ENCODE assay signal across 9 cellular contexts in the genomic region with DNA sequence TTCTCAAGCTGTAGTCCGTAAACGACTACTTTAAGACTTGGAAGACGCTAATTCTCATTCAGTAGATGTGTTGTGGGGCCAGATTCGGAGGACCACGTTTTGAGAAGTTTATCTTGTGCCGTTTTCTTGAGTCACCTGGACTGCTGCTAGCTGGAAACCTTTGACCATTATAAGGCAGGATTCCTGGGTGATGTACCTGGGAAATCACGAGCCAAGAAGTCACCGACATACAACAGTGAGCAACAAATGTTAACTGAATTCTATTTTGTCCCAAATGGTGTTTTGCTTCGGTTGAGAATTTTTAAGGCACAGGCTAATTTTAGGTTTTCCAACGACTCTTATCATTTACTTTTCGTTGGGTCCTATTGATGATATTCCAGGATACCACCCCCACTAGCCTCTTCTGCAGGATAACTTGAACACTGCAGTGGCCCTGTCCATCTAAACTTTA.
DNase-seq lines count a peak whose midpoint lies in the region; ATAC-seq, FAIRE-seq and TF ChIP-seq lines count a peak whose summit lies in the region.
"Had no signal": no experiment of that assay in that cellular context is flagged by ENCODE, and none has a peak within 500 bp of the region (broad histone marks: within the 10 kb centered on the region; RNA-seq: fewer than 3 reads in every experiment).

No MANE protein-coding gene starts in this region.

- H3K4me3 ChIP-seq in OCI-LY7 (ENCODE audit: low read depth, low read length, poor library complexity, severe bottlenecking) (peak overlapping the region; percentile 87), skeletal muscle tissue (ENCODE audit: low read length in 3 of 3) (peak overlapping the region in 2 of 3 donors; percentile 28 to 79)

- peak overlapping the region; percentile 97 for H3K4me2 ChIP-seq in OCI-LY7 (ENCODE audit: low read length)

- no peaks in the 10 kb centered on the region for H3K79me2 ChIP-seq in OCI-LY7 (ENCODE audit: insufficient read depth, low read depth, low read length)

- no peaks in the 10 kb centered on the region for H3K9me3 ChIP-seq in OCI-LY7 (ENCODE audit: low read length)
- no peaks in the 10 kb centered on the region for H3K9me3 ChIP-seq in skeletal muscle tissue (ENCODE audit: control insufficient read depth in 3 of 3, low read length in 3 of 3)

- H2AFZ ChIP-seq in OCI-LY7 (ENCODE audit: low read length) = no peak overlapping the region

- peak overlapping the region; percentile 99 for H3K27ac ChIP-seq in OCI-LY7 (ENCODE audit: low read depth, low read length, poor library complexity, severe bottlenecking)
- H3K27ac ChIP-seq in skeletal muscle tissue (ENCODE audit: low read depth, low read length) = no peak overlapping the region

- CTCF ChIA-PET in OCI-LY7 (lab: Charles Lee; ENCODE audit: unreplicated experiment) = no interaction called here

- H3K9ac ChIP-seq in skeletal muscle tissue (ENCODE audit: low read depth in 1 of 3, low read length in 3 of 3) = peak overlapping the region in 1 of 3 donors; percentile 33

- H3K4me1 ChIP-seq in OCI-LY7 (ENCODE audit: insufficient read depth, low read length, poor library complexity, severe bottlenecking) = peaks cover 46% of the 10 kb centered on the region
- peaks cover 10 to 21% (median 17%) of the 10 kb centered on the region in 3 donors for H3K4me1 ChIP-seq in skeletal muscle tissue (ENCODE audit: control insufficient read depth in 3 of 3, insufficient read depth in 3 of 3, low read length in 3 of 3)

- FAIRE-seq in HTR-8/SVneo (lab: Jason Lieb, UNC) = no peak
- FAIRE-seq: islet of Langerhans had no signal

- H3K9me2 ChIP-seq in OCI-LY7 (ENCODE audit: insufficient read depth, low read length) = no peaks in the 10 kb centered on the region

- DNase-seq in OCI-LY7 (ENCODE audit: low spot score) (no peak), globus pallidus (ENCODE audit: low spot score) (peak; percentile 6), KBM-7 (no peak), HTR-8/SVneo (ENCODE audit: insufficient read length, low spot score) (no peak)

- TSS peak; percentile 58 for BruUV-seq in OCI-LY7 (replicated peaks; lab: Mats Ljungman, UMichigan)

- ATAC-seq in GM18502 (IDR thresholded peaks at IDR 0.05; ENCODE audit: poor library complexity, unreplicated experiment) = peak; percentile 1
- ATAC-seq in HG03095 (IDR thresholded peaks at IDR 0.05; ENCODE audit: unreplicated experiment) = no peak
- no peak for ATAC-seq in HG03097 (IDR thresholded peaks at IDR 0.05; ENCODE audit: low FRiP score, unreplicated experiment)

- no peaks in the 10 kb centered on the region for H4K20me1 ChIP-seq in OCI-LY7 (ENCODE audit: insufficient read depth, low read length)

- POLR2A ChIA-PET in OCI-LY7 (lab: Charles Lee) = interaction anchor here (0.5 to 13.0 kb wide), 33 partner anchors 9 to 1621 kb away, joined by 3 to 307 read pairs (median 11); a partner anchor contains a TSS

- H3K36me3 ChIP-seq in OCI-LY7 (ENCODE audit: insufficient read depth, low read length) (no peaks in the 10 kb centered on the region), skeletal muscle tissue (ENCODE audit: control insufficient read depth in 3 of 3, insufficient read depth in 3 of 3, low read length in 3 of 3) (no peaks in the 10 kb centered on the region)

- H3K27me3 ChIP-seq in skeletal muscle tissue (ENCODE audit: control insufficient read depth in 3 of 3, insufficient read depth in 3 of 3, low read length in 3 of 3) = peaks cover 54 to 74% (median 60%) of the 10 kb centered on the region in 3 donors

- no peak for TF ChIP-seq CTCF in OCI-LY7 (conservative IDR thresholded peaks at IDR 0.05; ENCODE audit: low read length)

- in situ Hi-C loops in KBM-7 (cut with MboI; ENCODE audit: low pct_unique_long_range_greater_than_20kb, low sequenced_read_pairs) = no loop called here

- intact Hi-C loops in OCI-LY7 (cut with micrococcal nuclease; ENCODE audit: unreplicated experiment) = loop anchor here (1.0 to 10.0 kb wide), 12 partner anchors 55 to 1621 kb away; a partner anchor contains a TSS
